9 cellular contexts compared by ENCODE assay signal in the genomic region with DNA sequence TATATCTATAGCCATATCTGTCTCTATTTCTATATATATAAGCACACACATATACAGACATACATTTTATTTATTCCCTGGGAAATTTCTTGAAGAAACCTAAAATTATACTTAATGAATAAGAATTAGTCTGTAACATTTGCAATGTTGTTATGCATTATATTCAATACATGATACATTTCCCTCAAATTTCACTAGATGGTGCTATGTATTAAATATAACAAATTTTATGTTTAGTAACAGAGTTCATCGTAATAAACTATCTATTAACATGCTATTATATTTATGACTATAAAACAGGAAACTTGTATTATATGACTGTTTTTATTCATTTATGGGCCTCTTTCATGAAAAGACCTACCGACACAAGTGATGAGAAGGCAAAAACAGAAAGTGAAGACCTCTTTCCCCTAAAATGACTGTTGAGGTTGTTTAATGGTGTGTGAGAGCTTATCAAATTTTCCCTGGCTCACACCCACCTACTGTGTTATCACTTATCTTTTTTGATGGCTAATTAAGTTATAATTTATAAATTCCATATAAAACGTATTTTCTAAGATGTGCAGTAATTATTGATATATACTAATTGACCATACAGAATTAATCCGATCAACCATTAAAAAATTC.
DNase-seq lines count a peak whose midpoint lies in the region; ATAC-seq, FAIRE-seq and TF ChIP-seq lines count a peak whose summit lies in the region.
"Had no signal": no experiment of that assay in that cellular context is flagged by ENCODE, and none has a peak within 500 bp of the region (broad histone marks: within the 10 kb centered on the region; RNA-seq: fewer than 3 reads in every experiment).

No MANE protein-coding gene starts in this region.

- intact Hi-C loops in gastrocnemius medialis (cut with DNase I; ENCODE audit: low total_unique reads), result no loop called here

- H3K9ac ChIP-seq in H9 (ENCODE audit: extremely low read depth, insufficient read length, low read length), result no peak overlapping the region

- no peak overlapping the region for H4K5ac ChIP-seq in H9 (ENCODE audit: insufficient read length, low read depth, low read length)

- H2AFZ ChIP-seq in H9 (ENCODE audit: low read length), result no peak overlapping the region

- H3K36me3 Mint-ChIP-seq in H9 (ENCODE audit: insufficient read depth in 1 of 3, low read depth in 3 of 3), result peaks cover 0 to 2% (median 0%) of the 10 kb centered on the region in 3 experiments; a peak in 3 of 7 replicates

- TF ChIP-seq CTCF in H9 (conservative IDR thresholded peaks at IDR 0.05) (peak; percentile 68; the same call in 2 of the 3 replicates), fibroblast of villous mesenchyme (IDR thresholded peaks at IDR 0.05; ENCODE audit: insufficient read depth, low read depth, low read length) (no peak), gastrocnemius medialis (IDR thresholded peaks at IDR 0.05 in 4 of 5, conservative IDR thresholded peaks at IDR 0.05 in 1 of 5) (no peak)

- no peaks in the 10 kb centered on the region for H3K4me1 ChIP-seq in H9 (ENCODE audit: insufficient read depth, low read length)
- no peaks in the 10 kb centered on the region for H3K4me1 ChIP-seq in gastrocnemius medialis

- H2BK20ac ChIP-seq in H9 (ENCODE audit: low read depth, low read length, poor library complexity, severe bottlenecking), result no peak overlapping the region

- no peak overlapping the region for H2AK5ac ChIP-seq in H9 (ENCODE audit: insufficient read length, low read length)

- H3K4ac ChIP-seq in H9 (ENCODE audit: low read depth, low read length), result no peak overlapping the region

- no peaks in the 10 kb centered on the region for H3K79me1 ChIP-seq in H9 (ENCODE audit: insufficient read depth, low read depth, low read length, poor library complexity, severe bottlenecking)

- WGBS in H9 (ENCODE audit: extremely low coverage, insufficient read length, low lambda C conversion rate), result no CpG with 5 or more reads among the region's 4 CpGs

- H3K79me2 ChIP-seq in H9 (ENCODE audit: insufficient read depth, low read length), result no peaks in the 10 kb centered on the region

- no peak overlapping the region for H3K27ac ChIP-seq in H9 (ENCODE audit: insufficient read length, low read depth, low read length)
- H3K27ac ChIP-seq in gastrocnemius medialis, result no peak overlapping the region

- peak; percentile 99 for FAIRE-seq in A204.1 (lab: Jason Lieb, UNC)

- no peak overlapping the region for H3K27ac Mint-ChIP-seq in H9
- H3K27ac Mint-ChIP-seq: T-helper 1 cell treated with Interleukin-12 subunit alpha and Interleukin-12 subunit beta and Interleukin-4 antibody, amounts not matched to agents 30 μg/mL and 1 μg/mL, for 36 hours had no signal

- ATAC-seq in HG03095 (IDR thresholded peaks at IDR 0.05; ENCODE audit: unreplicated experiment) (no peak), gastrocnemius medialis (no peak), GM19455 (IDR thresholded peaks at IDR 0.05; ENCODE audit: unreplicated experiment) (no peak)

- no peak overlapping the region for H3K14ac ChIP-seq in H9 (ENCODE audit: insufficient read depth, low read length)

- H2BK15ac ChIP-seq in H9 (ENCODE audit: low read depth, low read length), result no peak overlapping the region

- no peak overlapping the region for H2BK120ac ChIP-seq in H9 (ENCODE audit: low read depth, low read length, poor library complexity, severe bottlenecking)

- H3K27me3 ChIP-seq in H9 (ENCODE audit: insufficient read depth, low read length), result no peaks in the 10 kb centered on the region
- no peaks in the 10 kb centered on the region for H3K27me3 ChIP-seq in gastrocnemius medialis

- H4K8ac ChIP-seq in H9 (replicated peaks; ENCODE audit: insufficient read length, low read depth, low read length), result no peak overlapping the region

- no peaks in the 10 kb centered on the region for H3K9me3 ChIP-seq in H9 (ENCODE audit: control insufficient read depth, low read depth, low read length)
- no peaks in the 10 kb centered on the region for H3K9me3 ChIP-seq in gastrocnemius medialis

- no peak overlapping the region for H4K91ac ChIP-seq in H9 (ENCODE audit: insufficient read length, low read depth, low read length)

- no peaks in the 10 kb centered on the region for H4K20me1 ChIP-seq in H9 (ENCODE audit: control insufficient read depth, insufficient read depth, insufficient read length)

- H3K23me2 ChIP-seq in H9 (ENCODE audit: insufficient read length, low read depth, low read length, poor library complexity, severe bottlenecking), result no peaks in the 10 kb centered on the region

- no peak overlapping the region for H2BK12ac ChIP-seq in H9 (ENCODE audit: insufficient read length, low read depth, low read length)

- H3K18ac ChIP-seq in H9 (ENCODE audit: insufficient read length, low read depth, low read length), result no peak overlapping the region

- no peak for TF ChIP-seq POLR2A in gastrocnemius medialis (IDR thresholded peaks at IDR 0.05)

- H3K4me2 ChIP-seq in H9 (ENCODE audit: insufficient read depth, insufficient read length, low read length), result no peak overlapping the region

- no peak overlapping the region for H3K4me3 Mint-ChIP-seq in H9
- H3K4me3 Mint-ChIP-seq: T-helper 1 cell treated with Interleukin-12 subunit alpha and Interleukin-12 subunit beta and Interleukin-4 antibody, amounts not matched to agents 30 μg/mL and 1 μg/mL, for 36 hours had no signal

- in situ Hi-C loops in gastrocnemius medialis (cut with MboI; ENCODE audit: low sequenced_read_pairs in 4 of 4), result loop anchor here (10.0 to 25.0 kb wide), 2 partner anchors 887 to 895 kb away; no protein-coding TSS in a partner anchor

- H3K36me3 ChIP-seq in gastrocnemius medialis, result no peaks in the 10 kb centered on the region

- DNase-seq in H9 (no peak), RPMI8226 (peak; percentile 3), fibroblast of villous mesenchyme (ENCODE audit: low read depth) (peak; percentile 3), gastrocnemius medialis (no peak), T1000 (lab: John Stamatoyannopoulos, UW) (no peak)

- peaks cover 4 to 6% of the 10 kb centered on the region in 2 experiments; a peak in 2 of 4 replicates for H3K4me1 Mint-ChIP-seq in H9

- no peak overlapping the region for H2BK5ac ChIP-seq in H9 (ENCODE audit: insufficient read length, low read length)

- no peak overlapping the region for H3K4me3 ChIP-seq in fibroblast of villous mesenchyme (ENCODE audit: low read depth, low read length)
- no peak overlapping the region for H3K4me3 ChIP-seq in gastrocnemius medialis

- no peaks in the 10 kb centered on the region for H3K27me3 Mint-ChIP-seq in H9 (ENCODE audit: low read depth)

- H3K9me3 Mint-ChIP-seq in H9, result peaks cover 4 to 5% of the 10 kb centered on the region in 2 experiments; a peak in 2 of 5 replicates
- H3K9me3 Mint-ChIP-seq: T-helper 1 cell treated with Interleukin-12 subunit alpha and Interleukin-12 subunit beta and Interleukin-4 antibody, amounts not matched to agents 30 μg/mL and 1 μg/mL, for 36 hours had no signal

- no peak overlapping the region for H3K56ac ChIP-seq in H9 (ENCODE audit: insufficient read length, low read depth, low read length)

- no peak overlapping the region for H3T11ph ChIP-seq in H9 (ENCODE audit: low read length)

- no peak overlapping the region for H3K23ac ChIP-seq in H9 (ENCODE audit: insufficient read length, low read depth, low read length)

Comparison
In these comparisons a context has a peak if more than half of its experiments do, and no peak if none do; other contexts are left out.
1. DNase-seq: peak in RPMI8226 (single experiment) and fibroblast of villous mesenchyme (single experiment); none in H9 (single experiment), gastrocnemius medialis (0 of 2) and T1000 (single experiment).